Comparison of ENCODE assay signal across 8 cellular contexts in genomic region chr11:108117746-108118371, GRCh38. TPM values are rescaled to one million over a fixed set of nuclear protein-coding genes. Genes with fewer than 3 reads are reported as not detected.
DNase-seq lines count a peak whose midpoint lies in the region; ATAC-seq and TF ChIP-seq lines count a peak whose summit lies in the region.

No MANE protein-coding gene starts in this region.

- in situ Hi-C loops in GM13976 (cut with MboI; ENCODE audit: low sequenced_read_pairs, unreplicated experiment): loop anchor here (10.0 kb wide), 1 partner anchor 537 kb away; no protein-coding TSS in a partner anchor

- H3K27me3 Mint-ChIP-seq in osteocyte (ENCODE audit: unreplicated experiment): no peaks in the 10 kb centered on the region
- no peaks in the 10 kb centered on the region for H3K27me3 Mint-ChIP-seq in activated T-cell treated with anti-CD3 and anti-CD28 coated beads, Interleukin-2, amount 50 U/mL, for 72 hours (ENCODE audit: low read depth)

- peaks cover 16% of the 10 kb centered on the region for H3K4me1 Mint-ChIP-seq in osteocyte (ENCODE audit: unreplicated experiment)
- H3K4me1 Mint-ChIP-seq in activated T-cell treated with anti-CD3 and anti-CD28 coated beads, Interleukin-2, amount 50 U/mL, for 72 hours (ENCODE audit: low read depth): peaks cover 26% of the 10 kb centered on the region

- H3K27ac Mint-ChIP-seq in osteocyte (ENCODE audit: unreplicated experiment): no peak overlapping the region
- no peak overlapping the region for H3K27ac Mint-ChIP-seq in activated T-cell treated with anti-CD3 and anti-CD28 coated beads, Interleukin-2, amount 50 U/mL, for 72 hours

- TF ChIP-seq CTCF in GM13976 (IDR thresholded peaks at IDR 0.05; ENCODE audit: borderline replicate concordance, control extremely low read depth, extremely low read depth, insufficient read depth, missing control alignments) (peak; percentile 16), choroid plexus epithelial cell (conservative IDR thresholded peaks at IDR 0.05; ENCODE audit: low read depth, low read length) (peak; percentile 67), osteocyte (IDR thresholded peaks at IDR 0.05) (peak; percentile 70)

- no peak for ATAC-seq in activated T-cell treated with anti-CD3 and anti-CD28 coated beads, Interleukin-2, amount 50 U/mL, for 72 hours (replicated peaks in 1 of 2)

- H3K4me3 Mint-ChIP-seq in osteocyte (ENCODE audit: unreplicated experiment): no peak overlapping the region
- H3K4me3 Mint-ChIP-seq in activated T-cell treated with anti-CD3 and anti-CD28 coated beads, Interleukin-2, amount 50 U/mL, for 72 hours: no peak overlapping the region

- no peaks in the 10 kb centered on the region for H3K36me3 Mint-ChIP-seq in osteocyte (ENCODE audit: unreplicated experiment)
- H3K36me3 Mint-ChIP-seq in activated T-cell treated with anti-CD3 and anti-CD28 coated beads, Interleukin-2, amount 50 U/mL, for 72 hours (ENCODE audit: insufficient read depth in 2 of 2): no peaks in the 10 kb centered on the region

- H3K9me3 Mint-ChIP-seq in osteocyte (ENCODE audit: unreplicated experiment): no peaks in the 10 kb centered on the region
- no peaks in the 10 kb centered on the region for H3K9me3 Mint-ChIP-seq in activated T-cell treated with anti-CD3 and anti-CD28 coated beads, Interleukin-2, amount 50 U/mL, for 72 hours

- peak; percentile 48 for DNase-seq in AG08395 (ENCODE audit: low spot score)
- DNase-seq in GM13976 (ENCODE audit: low spot score): peak; percentile 50
- peak; percentile 84 for DNase-seq in NCI-H526 (lab: John Stamatoyannopoulos, UW)
- DNase-seq in choroid plexus epithelial cell (ENCODE audit: low read depth): peak; percentile 88
- no peak for DNase-seq in osteocyte (ENCODE audit: extremely low spot score, unreplicated experiment)
- no peak for DNase-seq in activated T-cell treated with anti-CD3 and anti-CD28 coated beads, Interleukin-2, amount 50 U/mL, for 72 hours
- no peak for DNase-seq in T1000 (lab: John Stamatoyannopoulos, UW)
- DNase-seq in cortex of kidney (lab: John Stamatoyannopoulos, UW): no peak

- no peak overlapping the region for H3K4me3 ChIP-seq in choroid plexus epithelial cell (ENCODE audit: low read depth, low read length)

RNA-seq across cellular contexts. Expression of gene ACAT1, which starts 3.5 kb away (rescaled TPM):
- 54.0 and 55.6 TPM in 2 replicates for total RNA-seq in osteocyte
- 10 to 100 TPM; 44.5 to 45.7 TPM for total RNA-seq in activated T-cell treated with anti-CD3 and anti-CD28 coated beads, Interleukin-2, amount 50 U/mL, for 72 hours

Comparison
In these comparisons a context has a peak if more than half of its experiments do, and no peak if none do; other contexts are left out.
1. DNase-seq: peak in AG08395 (single experiment), GM13976 (single experiment), NCI-H526 (2 of 2) and choroid plexus epithelial cell (single experiment); none in osteocyte (single experiment), activated T-cell treated with anti-CD3 and anti-CD28 coated beads, Interleukin-2, amount 50 U/mL, for 72 hours (0 of 2), T1000 (single experiment) and cortex of kidney (single experiment).
2. CTCF ChIP-seq: peak in every context shown above with its lines; median percentile 70 in osteocyte; 67 in choroid plexus epithelial cell; 16 in GM13976.